8 cellular contexts compared by ENCODE assay signal in the genomic region with DNA sequence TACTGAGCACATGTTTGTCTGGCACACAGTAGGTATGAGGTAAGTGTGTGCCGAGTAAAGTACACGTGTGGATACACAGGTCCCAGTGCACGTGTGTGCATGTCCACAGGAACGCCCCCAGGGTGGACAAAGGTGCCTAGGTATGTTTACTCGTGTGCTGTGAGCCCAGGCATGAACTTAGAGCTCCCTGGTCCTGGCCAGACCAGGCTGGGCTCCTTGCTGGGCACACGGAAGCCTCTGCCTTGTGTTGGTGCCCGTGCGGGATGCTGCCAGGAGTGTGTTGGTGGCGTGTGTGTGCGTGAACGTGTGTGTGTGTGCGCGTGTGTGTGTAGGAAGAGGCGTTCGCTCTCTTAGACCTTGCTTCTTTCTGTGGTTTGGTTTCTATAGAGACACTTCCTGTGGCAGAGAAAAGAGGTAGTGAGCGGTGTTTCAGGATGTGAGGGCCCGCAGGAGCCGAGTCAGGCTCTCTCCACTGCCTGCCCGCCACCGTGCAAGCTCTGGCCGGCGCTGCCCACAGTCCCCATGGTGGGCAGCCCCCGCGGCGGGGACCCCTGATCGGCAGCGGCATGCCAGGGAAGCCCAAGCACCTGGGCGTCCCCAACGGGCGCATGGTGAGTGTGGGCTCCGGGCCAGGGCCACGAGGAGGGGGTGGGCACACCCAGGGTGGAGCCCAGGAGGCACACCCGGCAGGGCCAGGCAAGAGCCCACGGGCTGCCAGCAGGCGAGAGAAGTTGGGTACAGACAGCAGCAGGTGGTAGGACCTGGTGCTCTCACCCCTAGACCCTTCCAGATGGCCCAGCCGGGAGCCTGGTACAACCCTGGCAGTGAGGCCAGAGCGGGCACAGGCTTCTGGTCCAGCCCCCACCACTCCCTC. TPM values are rescaled to one million over a fixed set of nuclear protein-coding genes. Genes with fewer than 3 reads are reported as not detected.
DNase-seq lines count a peak whose midpoint lies in the region; ATAC-seq and TF ChIP-seq lines count a peak whose summit lies in the region.

A gene with protein sequence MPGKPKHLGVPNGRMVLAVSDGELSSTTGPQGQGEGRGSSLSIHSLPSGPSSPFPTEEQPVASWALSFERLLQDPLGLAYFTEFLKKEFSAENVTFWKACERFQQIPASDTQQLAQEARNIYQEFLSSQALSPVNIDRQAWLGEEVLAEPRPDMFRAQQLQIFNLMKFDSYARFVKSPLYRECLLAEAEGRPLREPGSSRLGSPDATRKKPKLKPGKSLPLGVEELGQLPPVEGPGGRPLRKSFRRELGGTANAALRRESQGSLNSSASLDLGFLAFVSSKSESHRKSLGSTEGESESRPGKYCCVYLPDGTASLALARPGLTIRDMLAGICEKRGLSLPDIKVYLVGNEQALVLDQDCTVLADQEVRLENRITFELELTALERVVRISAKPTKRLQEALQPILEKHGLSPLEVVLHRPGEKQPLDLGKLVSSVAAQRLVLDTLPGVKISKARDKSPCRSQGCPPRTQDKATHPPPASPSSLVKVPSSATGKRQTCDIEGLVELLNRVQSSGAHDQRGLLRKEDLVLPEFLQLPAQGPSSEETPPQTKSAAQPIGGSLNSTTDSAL (plus strand): TSS at position 466 of the 874 bp plus-strand sequence. CDS start 101 bp downstream, at position 567.

- H3K27ac ChIP-seq in SJCRH30, result no peak within 1 kb of the TSS
- peak within 1 kb of the TSS in 6 of 10 donors; percentile 4 to 88 (median 49) for H3K27ac ChIP-seq in heart right ventricle

- no peak for DNase-seq in Caki2 (ENCODE audit: low read depth)
- DNase-seq in SJCRH30, result peak; percentile 33 to 53
- peak; percentile 74 for DNase-seq in activated gamma-delta T cell treated with Interleukin-2 at 50 U/mL for 16 hours
- DNase-seq in heart right ventricle, result peak in 1 of 2 donors; percentile 46
- DNase-seq in stimulated activated CD4-positive, alpha-beta T cell treated with anti-CD3 and anti-CD28 coated beads, Interleukin-15, amount 100 ng/mL, for 24 hours, result peak; percentile 72
- DNase-seq in D341Med (ENCODE audit: low spot score), result no peak

- peaks cover 8% of the 10 kb centered on the region; the same call in 1 of the 2 replicates for H3K4me1 ChIP-seq in SJCRH30
- peaks cover 0 to 81% (median 20%) of the 10 kb centered on the region in 9 donors for H3K4me1 ChIP-seq in heart right ventricle

- H3K9me3 ChIP-seq in SJCRH30 (replicated peaks) (no peaks in the 10 kb centered on the region), heart right ventricle (peaks cover 0 to 5% (median 0%) of the 10 kb centered on the region in 11 donors)

- H3K36me3 ChIP-seq in SJCRH30 (no peaks in the 10 kb centered on the region), heart right ventricle (no peaks in the 10 kb centered on the region)

- no peak for TF ChIP-seq CTCF in heart right ventricle (IDR thresholded peaks at IDR 0.05)

- peak within 1 kb of the TSS; percentile 44 for H3K4me3 ChIP-seq in SJCRH30
- H3K4me3 ChIP-seq in heart right ventricle, result peak within 1 kb of the TSS in 8 of 10 donors; percentile 12 to 67 (median 39)

- WGBS in heart right ventricle, 2 donors, result 52 to 56% methylated on average over 35 to 37 of the region's 37 CpGs

- intact Hi-C loops in heart right ventricle (cut with DNase I), result no loop called here

- H3K27me3 ChIP-seq in SJCRH30 (peaks cover 30% of the 10 kb centered on the region), heart right ventricle (no peaks in the 10 kb centered on the region)

- in situ Hi-C loops in Caki2 (cut with HindIII; ENCODE audit: low pct_unique_long_range_greater_than_20kb, low sequenced_read_pairs), result no loop called here

- ATAC-seq in GM19455 (IDR thresholded peaks at IDR 0.05; ENCODE audit: unreplicated experiment), result peak; percentile 90
- ATAC-seq in HG03521 (IDR thresholded peaks at IDR 0.05; ENCODE audit: unreplicated experiment), result peak; percentile 91
- ATAC-seq in heart right ventricle, result peak; percentile 30 to 68 (median 38)

RNA-seq across cellular contexts. Expression of the gene that starts here (rescaled TPM):
- total RNA-seq in Caki2 (2014; rRNA removed; shearing (Covaris generic); ENCODE audit: low replicate concordance), result 97.6 and 107 TPM in 2 replicates
- 4.0 and 4.8 TPM in 2 replicates for total RNA-seq in SJCRH30 (2014; rRNA removed; shearing (Covaris generic))
- 1 to 10 TPM; 2.2 to 9.6 (median 4.5) TPM for total RNA-seq in heart right ventricle
- 1 to 10 TPM; 2.6 to 3.9 TPM for polyA plus RNA-seq in heart right ventricle

Comparison
In these comparisons a context has a peak if more than half of its experiments do, and no peak if none do; other contexts are left out.
1. DNase-seq: peak in SJCRH30 (2 of 2), activated gamma-delta T cell treated with Interleukin-2 at 50 U/mL for 16 hours (single experiment) and stimulated activated CD4-positive, alpha-beta T cell treated with anti-CD3 and anti-CD28 coated beads, Interleukin-15, amount 100 ng/mL, for 24 hours (single experiment); none in Caki2 (single experiment) and D341Med (single experiment).
2. ATAC-seq: peak in every context shown above with its lines; median percentile 91 in HG03521; 90 in GM19455; 38 in heart right ventricle.